8 cellular contexts compared by ENCODE assay signal in the genomic region with DNA sequence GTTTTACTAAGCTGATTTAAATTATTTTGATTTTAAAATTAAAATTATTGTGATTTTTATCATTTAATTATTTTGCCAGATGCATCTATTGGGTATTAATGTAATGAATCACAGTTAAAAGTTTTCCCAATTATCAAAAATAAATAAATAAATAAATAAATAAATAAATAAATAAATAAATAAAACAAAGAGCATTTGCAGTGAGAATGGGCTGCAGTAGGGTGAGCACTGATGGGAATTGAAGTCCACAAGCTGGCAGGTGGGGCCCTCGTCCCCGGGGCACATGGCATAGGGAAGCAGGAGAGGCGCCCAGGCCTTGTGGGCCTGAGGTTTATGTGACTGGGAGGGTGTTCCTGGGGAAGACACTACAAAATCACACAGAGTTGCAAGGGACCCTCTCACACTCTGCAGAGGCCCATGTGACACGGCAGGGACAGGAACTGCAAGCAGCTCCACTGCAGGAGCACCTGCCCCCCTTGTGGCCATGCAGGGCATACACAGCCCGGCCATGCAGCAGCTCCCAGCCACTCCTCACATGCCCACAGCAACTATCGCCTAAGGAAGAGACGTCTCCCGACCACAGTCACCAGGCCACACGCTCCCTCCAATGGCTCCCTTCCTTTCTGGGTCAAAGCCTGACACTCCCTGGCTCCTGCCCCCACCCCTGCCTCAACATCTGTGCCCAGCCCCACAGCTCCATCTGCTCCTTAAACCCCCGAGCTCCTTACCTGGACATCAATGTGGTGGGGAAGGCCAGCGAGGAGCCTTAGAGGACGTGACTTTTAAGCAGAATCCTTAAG.
DNase-seq lines count a peak whose midpoint lies in the region; ATAC-seq, FAIRE-seq and TF ChIP-seq lines count a peak whose summit lies in the region.

No MANE protein-coding gene starts in this region.

- no peaks in the 10 kb centered on the region for H3K9me3 ChIP-seq in kidney (ENCODE audit: control insufficient read depth in 1 of 2, low read length in 2 of 2)

- FAIRE-seq in kidney (lab: Jason Lieb, UNC), result no peak

- H3K4me3 ChIP-seq in kidney (ENCODE audit: low read length in 2 of 2), result no peak overlapping the region

- H3K4me1 ChIP-seq in kidney (ENCODE audit: control insufficient read depth in 1 of 2, insufficient read depth in 1 of 2, low read depth in 1 of 2, low read length in 2 of 2), result no peaks in the 10 kb centered on the region

- peak; percentile 70 for TF ChIP-seq CTCF in kidney (IDR thresholded peaks at IDR 0.05; ENCODE audit: borderline replicate concordance, extremely low read depth, insufficient read depth)

- no peak overlapping the region for H3K27ac ChIP-seq in kidney (ENCODE audit: low read depth in 2 of 2, low read length in 2 of 2)

- intact Hi-C loops in kidney (cut with DNase I), result no loop called here

- H3K9ac ChIP-seq in kidney (ENCODE audit: low read length in 2 of 2), result no peak overlapping the region

- DNase-seq in AG20443 (ENCODE audit: low spot score) (peak; percentile 68), NCI-H1694 treated with DMSO at 0.1 percent for 48 hours (lab: John Stamatoyannopoulos, UW) (peak; percentile 33), kidney (peak; percentile 74), AG08396 (ENCODE audit: low spot score) (no peak)
- peak; percentile 45 to 66 for DNase-seq in activated T-cell treated with anti-CD3 and anti-CD28 coated beads, Interleukin-2, amount 50 U/mL, for 48 hours
- peak; percentile 14 to 29 for DNase-seq in stimulated activated CD8-positive, alpha-beta memory T cell treated with anti-CD3 and anti-CD28 coated beads, Interleukin-7, amount 100 ng/mL, for 48 hours (ENCODE audit: extremely low read depth in 1 of 2, low read depth in 1 of 2)

- ATAC-seq in GM18502 (IDR thresholded peaks at IDR 0.05; ENCODE audit: poor library complexity, unreplicated experiment), result peak; percentile 97
- ATAC-seq in HG02763 (IDR thresholded peaks at IDR 0.05; ENCODE audit: unreplicated experiment), result peak; percentile 68

- no peaks in the 10 kb centered on the region for H3K36me3 ChIP-seq in kidney (ENCODE audit: control insufficient read depth in 1 of 2, insufficient read depth in 2 of 2, low read length in 2 of 2)
